Comparison of ENCODE assay signal across 1 cellular context in genomic region chr22:45554040-45554406, GRCh38.
TF ChIP-seq lines count a peak whose summit lies in the region.

No MANE protein-coding gene starts in this region.

TF ChIP-seq in A549, 52 proteins besides CTCF, POLR2A, EP300 and RAD21 (continued from another document):
- TF ChIP-seq ZNF302 (CRISPR knock-in tag; IDR thresholded peaks at IDR 0.05) (no peak), KDM5A (IDR thresholded peaks at IDR 0.05) (no peak), JUN (IDR thresholded peaks at IDR 0.05) (no peak), TFCP2L1 (CRISPR knock-in tag; IDR thresholded peaks at IDR 0.05) (no peak), TP53 (CRISPR knock-in tag; IDR thresholded peaks at IDR 0.05) (no peak), MAZ (IDR thresholded peaks at IDR 0.05; ENCODE audit: borderline replicate concordance, low read depth, low read length) (no peak), JUNB (IDR thresholded peaks at IDR 0.05) (no peak), MAFK (IDR thresholded peaks at IDR 0.05; ENCODE audit: partially characterized antibody) (no peak)
- TF ChIP-seq, protein P1, sequence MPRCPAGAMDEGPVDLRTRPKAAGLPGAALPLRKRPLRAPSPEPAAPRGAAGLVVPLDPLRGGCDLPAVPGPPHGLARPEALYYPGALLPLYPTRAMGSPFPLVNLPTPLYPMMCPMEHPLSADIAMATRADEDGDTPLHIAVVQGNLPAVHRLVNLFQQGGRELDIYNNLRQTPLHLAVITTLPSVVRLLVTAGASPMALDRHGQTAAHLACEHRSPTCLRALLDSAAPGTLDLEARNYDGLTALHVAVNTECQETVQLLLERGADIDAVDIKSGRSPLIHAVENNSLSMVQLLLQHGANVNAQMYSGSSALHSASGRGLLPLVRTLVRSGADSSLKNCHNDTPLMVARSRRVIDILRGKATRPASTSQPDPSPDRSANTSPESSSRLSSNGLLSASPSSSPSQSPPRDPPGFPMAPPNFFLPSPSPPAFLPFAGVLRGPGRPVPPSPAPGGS (IDR thresholded peaks at IDR 0.05): no peak
- TF ChIP-seq, protein P2, sequence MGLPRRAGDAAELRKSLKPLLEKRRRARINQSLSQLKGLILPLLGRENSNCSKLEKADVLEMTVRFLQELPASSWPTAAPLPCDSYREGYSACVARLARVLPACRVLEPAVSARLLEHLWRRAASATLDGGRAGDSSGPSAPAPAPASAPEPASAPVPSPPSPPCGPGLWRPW (IDR thresholded peaks at IDR 0.05): no peak
TF ChIP-seq in A549: peak in this region for 0.
